Comparison of ENCODE assay signal across 1 cellular context in genomic region chr11:16924826-16925494, GRCh38.
TF ChIP-seq lines count a peak whose summit lies in the region.

No MANE protein-coding gene starts in this region.

TF ChIP-seq in HCT116, 20 proteins besides CTCF, POLR2A, EP300 and RAD21 (continued from another document):
- TF ChIP-seq YY1 (IDR thresholded peaks at IDR 0.05; ENCODE audit: extremely low read depth, insufficient replicate concordance, low read depth, low read length) (peak; percentile 20), CEBPB (IDR thresholded peaks at IDR 0.05; ENCODE audit: low read depth) (peak; percentile 50; the same call in 1 of the 2 replicates), CBX3 (IDR thresholded peaks at IDR 0.05; ENCODE audit: low read depth) (no peak), ELF1 (IDR thresholded peaks at IDR 0.05; ENCODE audit: borderline replicate concordance, low read depth) (no peak), ZNF274 (IDR thresholded peaks at IDR 0.05; ENCODE audit: low read depth, low read length) (no peak), ZBTB33 (IDR thresholded peaks at IDR 0.05; ENCODE audit: extremely low read depth, insufficient replicate concordance, low read length) (no peak), ATF3 (IDR thresholded peaks at IDR 0.05) (no peak), SIN3A (IDR thresholded peaks at IDR 0.05; ENCODE audit: low read depth) (peak; percentile 81), SP1 (IDR thresholded peaks at IDR 0.05; ENCODE audit: low read depth) (peak; percentile 73), POLR2AphosphoS5 (IDR thresholded peaks at IDR 0.05; ENCODE audit: low read depth, low read length) (peak; percentile 51; the same call in 1 of the 2 replicates), SRF (IDR thresholded peaks at IDR 0.05; ENCODE audit: low read depth) (no peak), ZFX (IDR thresholded peaks at IDR 0.05) (no peak), TCF7L2 (IDR thresholded peaks at IDR 0.05; ENCODE audit: borderline replicate concordance, extremely low read depth, insufficient read depth, insufficient read length) (peak; percentile 70)
TF ChIP-seq in HCT116: peak in this region for 10.
